ENCODE assay signal across 21 cellular contexts in genomic region chr15:43957724-43958123, GRCh38.
"Had no signal": no experiment of that assay in that cellular context is flagged by ENCODE, and none has a peak within 500 bp of the region (broad histone marks: within the 10 kb centered on the region; RNA-seq: fewer than 3 reads in every experiment).

No MANE protein-coding gene starts in this region.

- DNase-seq: activated CD4-positive, alpha-beta T cell treated with anti-CD3 and anti-CD28 coated beads, Interleukin-2, amount 50 U/mL, for 1 hour; activated CD4-positive, CD25-positive, alpha-beta regulatory T cell treated with anti-CD3 and anti-CD28 coated beads, Interleukin-2, amount 50 U/mL, for 72 hours; activated CD8-positive, alpha-beta T cell treated with anti-CD3 and anti-CD28 coated beads, Interleukin-2, amount 10 ng/mL, durations not matched to agents 7 days and 5 days; activated gamma-delta T cell treated with Interleukin-2 at 50 U/mL for 16 hours; adrenal gland; brain microvascular endothelial cell; central memory CD4-positive, alpha-beta T cell; effector memory CD8-positive, alpha-beta T cell; esophagus squamous epithelium; heart left ventricle; left colon; mucosa of descending colon; naive B cell; stimulated activated CD4-positive, alpha-beta T cell treated with anti-CD3 and anti-CD28 coated beads, Interleukin-4, amount 100 ng/mL, for 1 hour; stimulated activated naive CD8-positive, alpha-beta T cell treated with anti-CD3 and anti-CD28 coated beads, Interleukin-15, amount 100 ng/mL, for 72 hours; T-helper 1 cell; tibial artery; WERI-Rb-1 had no signal

- ATAC-seq: activated CD8-positive, alpha-beta T cell treated with anti-CD3 and anti-CD28 coated beads, Interleukin-2, amount 10 ng/mL, durations not matched to agents 7 days and 5 days; effector memory CD8-positive, alpha-beta T cell; gastroesophageal sphincter; heart left ventricle; left colon; mucosa of descending colon; stimulated activated naive CD8-positive, alpha-beta T cell treated with anti-CD3 and anti-CD28 coated beads, Interleukin-15, amount 100 ng/mL, for 72 hours had no signal

- H3K27ac ChIP-seq: adrenal gland, ascending aorta, brain microvascular endothelial cell, esophagus squamous epithelium, gastroesophageal sphincter, heart left ventricle, neural progenitor cell, tibial artery, WERI-Rb-1 had no signal
